33 cellular contexts compared by ENCODE assay signal in genomic region chr10:106213493-106213892, GRCh38.
"Had no signal": no experiment of that assay in that cellular context is flagged by ENCODE, and none has a peak within 500 bp of the region (broad histone marks: within the 10 kb centered on the region; RNA-seq: fewer than 3 reads in every experiment).

No MANE protein-coding gene starts in this region.

- H3K27ac ChIP-seq: adrenal gland, ascending aorta, body of pancreas, brain microvascular endothelial cell, breast epithelium, cardiac muscle cell had no signal

- H3K36me3 ChIP-seq: adrenal gland, ascending aorta, brain microvascular endothelial cell, breast epithelium, cardiac muscle cell had no signal

- DNase-seq: activated effector memory CD4-positive, alpha-beta T cell treated with Interleukin-2 at 50 U/mL for 16 hours; activated gamma-delta T cell; activated gamma-delta T cell treated with Interleukin-2 at 50 U/mL for 16 hours; activated naive CD4-positive, alpha-beta T cell; activated naive CD4-positive, alpha-beta T cell treated with anti-CD3 and anti-CD28 coated beads for 36 hours; activated naive CD4-positive, alpha-beta T cell treated with anti-CD3 and anti-CD28 coated beads, Interleukin-2, amount 10 ng/mL, durations not matched to agents 7 days and 5 days; activated naive CD4-positive, alpha-beta T cell treated with anti-CD3 and anti-CD28 coated beads, Interleukin-2, amount 50 U/mL, for 16 hours; activated naive CD4-positive, alpha-beta T cell treated with Interleukin-2 at 50 U/mL for 16 hours; activated naive CD8-positive, alpha-beta T cell treated with anti-CD3 and anti-CD28 coated beads for 36 hours; activated naive CD8-positive, alpha-beta T cell treated with anti-CD3 and anti-CD28 coated beads, Interleukin-2, amount 10 ng/mL, durations not matched to agents 7 days and 5 days; activated naive CD8-positive, alpha-beta T cell treated with anti-CD3 and anti-CD28 coated beads, Interleukin-2, amount 50 U/mL, for 24 hours; activated T-cell treated with anti-CD3 and anti-CD28 coated beads, Interleukin-2, amount 50 U/mL, for 1 hour; activated T-cell treated with anti-CD3 and anti-CD28 coated beads, Interleukin-2, amount 50 U/mL, for 24 hours; activated T-cell treated with anti-CD3 and anti-CD28 coated beads, Interleukin-2, amount 50 U/mL, for 4 hours; activated T-cell treated with anti-CD3 and anti-CD28 coated beads, Interleukin-2, amount 50 U/mL, for 48 hours; activated T-cell treated with anti-CD3 and anti-CD28 coated beads, Interleukin-2, amount 50 U/mL, for 72 hours; adrenal gland; amniotic stem cell; amygdala; anterior cingulate cortex; aorta; body of pancreas; brain microvascular endothelial cell; caudate nucleus; central memory CD4-positive, alpha-beta T cell; cerebellar nuclear complex had no signal

- H3K27me3 ChIP-seq: adrenal gland, ascending aorta, body of pancreas, brain microvascular endothelial cell, breast epithelium, cardiac muscle cell had no signal

- ATAC-seq: activated naive CD4-positive, alpha-beta T cell treated with anti-CD3 and anti-CD28 coated beads, Interleukin-2, amount 50 U/mL, for 72 hours; activated naive CD8-positive, alpha-beta T cell treated with anti-CD3 and anti-CD28 coated beads, Interleukin-2, amount 50 U/mL, for 24 hours; activated T-cell treated with anti-CD3 and anti-CD28 coated beads, Interleukin-2, amount 50 U/mL, for 4 hours; activated T-cell treated with anti-CD3 and anti-CD28 coated beads, Interleukin-2, amount 50 U/mL, for 72 hours; activated T-helper 17 cell treated with anti-CD3 and anti-CD28 coated beads, Interleukin-2, amount 50 U/mL, for 72 hours; body of pancreas had no signal

- H3K4me1 ChIP-seq: adrenal gland, ascending aorta, body of pancreas, breast epithelium had no signal

- H3K4me3 ChIP-seq: adrenal gland, ascending aorta, body of pancreas, breast epithelium, cardiac muscle cell had no signal

- FAIRE-seq: astrocyte, bronchial epithelial cell had no signal

- H3K9me3 ChIP-seq: adrenal gland, ascending aorta, body of pancreas, breast epithelium had no signal
